In the genomic region with DNA sequence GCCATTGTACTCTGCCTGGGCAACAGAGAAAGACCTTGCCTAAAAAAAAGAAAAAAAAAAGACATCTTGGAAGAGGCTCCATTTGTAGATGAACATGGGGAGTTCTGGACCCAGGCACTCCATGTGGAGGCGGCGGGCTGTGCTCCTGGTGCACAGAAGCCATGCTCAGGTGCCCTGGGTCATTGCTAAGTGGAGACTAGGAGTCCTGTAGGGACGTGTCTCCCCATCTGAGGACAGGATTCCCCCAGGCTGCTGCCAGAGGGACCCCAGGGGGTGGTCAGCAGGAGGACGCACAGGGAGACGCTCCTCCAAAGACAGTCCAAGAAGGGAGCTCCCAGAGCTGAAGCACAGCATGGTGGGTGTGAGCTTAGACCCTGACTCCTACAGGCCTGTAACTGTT, we compare ENCODE assay signal across 28 cellular contexts.
"Had no signal": no experiment of that assay in that cellular context is flagged by ENCODE, and none has a peak within 500 bp of the region (broad histone marks: within the 10 kb centered on the region; RNA-seq: fewer than 3 reads in every experiment).

No MANE protein-coding gene starts in this region.

- H3K27ac ChIP-seq: dorsolateral prefrontal cortex, gastrocnemius medialis, hepatocyte, neutrophil, pancreas, right lobe of liver, suprapubic skin, transverse colon had no signal

- DNase-seq: effector CD4-positive, alpha-beta T cell; foreskin fibroblast; gastrocnemius medialis; head of caudate nucleus; kidney; mucosa of descending colon; naive B cell; pancreas; right lobe of liver; small intestine; stimulated activated CD4-positive, alpha-beta T cell treated with anti-CD3 and anti-CD28 coated beads, Interleukin-12 subunit alpha, Interleukin-12 subunit beta, amount 100 ng/mL, for 4 hours; stimulated activated CD4-positive, alpha-beta T cell treated with anti-CD3 and anti-CD28 coated beads, Interleukin-1b, Interleukin-23, amount 100 ng/mL, for 48 hours; stimulated activated CD4-positive, alpha-beta T cell treated with anti-CD3 and anti-CD28 coated beads, Interleukin-4, amount 100 ng/mL, for 1 hour; stimulated activated CD8-positive, alpha-beta memory T cell treated with anti-CD3 and anti-CD28 coated beads, Interleukin-4, amount 100 ng/mL, for 48 hours; stimulated activated naive CD4-positive, alpha-beta T cell; stimulated activated naive CD8-positive, alpha-beta T cell treated with anti-CD3 and anti-CD28 coated beads, Interleukin-15, amount 100 ng/mL, for 72 hours; transverse colon had no signal

- H2AFZ ChIP-seq: hepatocyte had no signal

- H3K4me3 Mint-ChIP-seq: memory B cell; mesothelial cell of epicardium; natural killer cell treated with Interleukin-12 subunit alpha and Interleukin-12 subunit beta and Interleukin-15 and Interleukin-18, amount 100 ng/mL, for 72 hours; neural crest cell; stimulated activated naive CD8-positive, alpha-beta T cell treated with anti-CD3 and anti-CD28 coated beads, Interleukin-15, amount 100 ng/mL, for 72 hours had no signal

- ATAC-seq: gastrocnemius medialis; left lobe of liver; mucosa of descending colon; pancreas; right lobe of liver; stimulated activated naive CD8-positive, alpha-beta T cell treated with anti-CD3 and anti-CD28 coated beads, Interleukin-15, amount 100 ng/mL, for 72 hours had no signal

- H3K4me3 ChIP-seq: dorsolateral prefrontal cortex, gastrocnemius medialis, hepatocyte, lung, mucosa of descending colon, pancreas, right lobe of liver, suprapubic skin, transverse colon had no signal

- H3K4me1 ChIP-seq: gastrocnemius medialis, pancreas, right lobe of liver, suprapubic skin had no signal

- H3K4me1 Mint-ChIP-seq: memory B cell; naive B cell; stimulated activated naive CD8-positive, alpha-beta T cell treated with anti-CD3 and anti-CD28 coated beads, Interleukin-15, amount 100 ng/mL, for 72 hours had no signal

- H3K79me2 ChIP-seq: hepatocyte had no signal

- H3K27ac Mint-ChIP-seq: memory B cell; mesothelial cell of epicardium; natural killer cell treated with Interleukin-12 subunit alpha and Interleukin-12 subunit beta and Interleukin-15 and Interleukin-18, amount 100 ng/mL, for 72 hours; progenitor cell of endocrine pancreas; stimulated activated naive CD8-positive, alpha-beta T cell treated with anti-CD3 and anti-CD28 coated beads, Interleukin-15, amount 100 ng/mL, for 72 hours had no signal

- FAIRE-seq: kidney, pancreas, small intestine had no signal

- H3K4me2 ChIP-seq: hepatocyte had no signal

- H3K27me3 Mint-ChIP-seq: memory B cell; naive B cell; natural killer cell treated with Interleukin-12 subunit alpha and Interleukin-12 subunit beta and Interleukin-15 and Interleukin-18, amount 100 ng/mL, for 72 hours; progenitor cell of endocrine pancreas; stimulated activated naive CD8-positive, alpha-beta T cell treated with anti-CD3 and anti-CD28 coated beads, Interleukin-15, amount 100 ng/mL, for 72 hours had no signal

- H3K27me3 ChIP-seq: dorsolateral prefrontal cortex, gastrocnemius medialis, hepatocyte, neutrophil, pancreas, right lobe of liver, suprapubic skin, transverse colon had no signal

- H3K9me3 ChIP-seq: gastrocnemius medialis, mucosa of descending colon, neutrophil, pancreas, right lobe of liver, suprapubic skin, transverse colon had no signal
